ENCODE assay signal across 13 cellular contexts in the genomic region with DNA sequence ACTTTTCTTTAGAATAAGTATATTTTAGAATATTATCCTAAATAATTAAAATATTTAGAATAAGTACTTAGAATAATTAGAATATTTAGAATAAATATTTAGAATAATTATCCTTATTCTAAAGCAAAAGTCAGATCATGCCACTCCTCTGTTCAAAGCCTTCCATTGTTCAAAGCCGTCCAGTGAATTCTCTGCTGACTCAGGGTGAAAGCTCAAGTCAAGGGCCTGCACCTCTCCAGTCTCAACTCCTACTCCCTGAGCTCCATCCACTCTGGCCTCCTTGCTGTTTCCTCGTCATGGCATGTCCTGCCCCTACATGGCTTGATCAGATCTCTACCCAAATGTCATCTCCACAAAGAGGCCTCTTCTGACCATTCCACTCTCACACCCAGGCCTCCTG.
"Had no signal": no experiment of that assay in that cellular context is flagged by ENCODE, and none has a peak within 500 bp of the region (broad histone marks: within the 10 kb centered on the region; RNA-seq: fewer than 3 reads in every experiment).

No MANE protein-coding gene starts in this region.

- ATAC-seq: left lobe of liver; stimulated activated naive CD8-positive, alpha-beta T cell treated with anti-CD3 and anti-CD28 coated beads, Interleukin-15, amount 100 ng/mL, for 72 hours had no signal

- H3K36me3 ChIP-seq: adrenal gland, brain microvascular endothelial cell, vagina had no signal

- H3K4me3 ChIP-seq: adrenal gland, vagina had no signal

- FAIRE-seq: TTC549 had no signal

- DNase-seq: activated CD4-positive, alpha-beta T cell treated with anti-CD3 and anti-CD28 coated beads, Interleukin-2, amount 50 U/mL, for 1 hour; activated naive CD4-positive, alpha-beta T cell treated with anti-CD3 and anti-CD28 coated beads, Interleukin-2, amount 50 U/mL, for 16 hours; adrenal gland; brain microvascular endothelial cell; endodermal cell; mesenchymal stem cell; stimulated activated CD4-positive, alpha-beta T cell treated with anti-CD3 and anti-CD28 coated beads, Interleukin-4, amount 100 ng/mL, for 1 hour; stimulated activated CD8-positive, alpha-beta memory T cell treated with anti-CD3 and anti-CD28 coated beads, Interleukin-4, amount 100 ng/mL, for 48 hours; stimulated activated naive CD8-positive, alpha-beta T cell treated with anti-CD3 and anti-CD28 coated beads, Interleukin-15, amount 100 ng/mL, for 72 hours; T-helper 2 cell had no signal

- H3K27ac ChIP-seq: adrenal gland, brain microvascular endothelial cell, vagina had no signal

- H3K9me3 ChIP-seq: adrenal gland, vagina had no signal

- H3K27me3 ChIP-seq: adrenal gland, brain microvascular endothelial cell, vagina had no signal

- H3K27ac Mint-ChIP-seq: endodermal cell; stimulated activated naive CD8-positive, alpha-beta T cell treated with anti-CD3 and anti-CD28 coated beads, Interleukin-15, amount 100 ng/mL, for 72 hours had no signal

- H3K27me3 Mint-ChIP-seq: stimulated activated naive CD8-positive, alpha-beta T cell treated with anti-CD3 and anti-CD28 coated beads, Interleukin-15, amount 100 ng/mL, for 72 hours had no signal

- H3K9me3 Mint-ChIP-seq: endodermal cell; stimulated activated naive CD8-positive, alpha-beta T cell treated with anti-CD3 and anti-CD28 coated beads, Interleukin-15, amount 100 ng/mL, for 72 hours had no signal

- H3K4me3 Mint-ChIP-seq: endodermal cell; stimulated activated naive CD8-positive, alpha-beta T cell treated with anti-CD3 and anti-CD28 coated beads, Interleukin-15, amount 100 ng/mL, for 72 hours had no signal
